ENCODE assay signal across 1 cellular context in the genomic region with DNA sequence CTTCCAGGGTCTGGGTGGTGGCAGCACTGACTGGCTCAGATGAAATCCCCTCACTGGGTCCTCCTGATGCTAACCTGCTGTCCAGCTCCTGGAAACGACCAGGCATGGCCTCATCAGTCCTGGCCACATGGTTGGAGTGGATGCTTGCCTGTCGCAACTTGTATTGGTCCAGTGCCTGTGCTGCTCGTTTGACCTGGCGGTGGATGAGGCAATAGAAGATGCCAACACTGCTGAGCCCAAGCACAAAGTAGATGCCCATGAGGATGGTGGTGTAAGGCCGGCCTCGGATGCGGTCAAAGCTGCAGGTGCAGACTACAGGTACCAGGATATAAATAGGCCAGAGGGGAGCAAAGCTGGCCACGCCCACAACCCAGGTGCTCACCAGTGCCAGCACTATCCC.
TF ChIP-seq lines count a peak whose summit lies in the region.

No MANE protein-coding gene starts in this region.

TF ChIP-seq in H1, 55 proteins besides CTCF, POLR2A, EP300 and RAD21:
- TF ChIP-seq, protein P1, sequence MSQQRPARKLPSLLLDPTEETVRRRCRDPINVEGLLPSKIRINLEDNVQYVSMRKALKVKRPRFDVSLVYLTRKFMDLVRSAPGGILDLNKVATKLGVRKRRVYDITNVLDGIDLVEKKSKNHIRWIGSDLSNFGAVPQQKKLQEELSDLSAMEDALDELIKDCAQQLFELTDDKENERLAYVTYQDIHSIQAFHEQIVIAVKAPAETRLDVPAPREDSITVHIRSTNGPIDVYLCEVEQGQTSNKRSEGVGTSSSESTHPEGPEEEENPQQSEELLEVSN (IDR thresholded peaks at IDR 0.05): no peak
- no peak for TF ChIP-seq TEAD4 (IDR thresholded peaks at IDR 0.05; ENCODE audit: low read depth, low read length)
- TF ChIP-seq, protein P2, sequence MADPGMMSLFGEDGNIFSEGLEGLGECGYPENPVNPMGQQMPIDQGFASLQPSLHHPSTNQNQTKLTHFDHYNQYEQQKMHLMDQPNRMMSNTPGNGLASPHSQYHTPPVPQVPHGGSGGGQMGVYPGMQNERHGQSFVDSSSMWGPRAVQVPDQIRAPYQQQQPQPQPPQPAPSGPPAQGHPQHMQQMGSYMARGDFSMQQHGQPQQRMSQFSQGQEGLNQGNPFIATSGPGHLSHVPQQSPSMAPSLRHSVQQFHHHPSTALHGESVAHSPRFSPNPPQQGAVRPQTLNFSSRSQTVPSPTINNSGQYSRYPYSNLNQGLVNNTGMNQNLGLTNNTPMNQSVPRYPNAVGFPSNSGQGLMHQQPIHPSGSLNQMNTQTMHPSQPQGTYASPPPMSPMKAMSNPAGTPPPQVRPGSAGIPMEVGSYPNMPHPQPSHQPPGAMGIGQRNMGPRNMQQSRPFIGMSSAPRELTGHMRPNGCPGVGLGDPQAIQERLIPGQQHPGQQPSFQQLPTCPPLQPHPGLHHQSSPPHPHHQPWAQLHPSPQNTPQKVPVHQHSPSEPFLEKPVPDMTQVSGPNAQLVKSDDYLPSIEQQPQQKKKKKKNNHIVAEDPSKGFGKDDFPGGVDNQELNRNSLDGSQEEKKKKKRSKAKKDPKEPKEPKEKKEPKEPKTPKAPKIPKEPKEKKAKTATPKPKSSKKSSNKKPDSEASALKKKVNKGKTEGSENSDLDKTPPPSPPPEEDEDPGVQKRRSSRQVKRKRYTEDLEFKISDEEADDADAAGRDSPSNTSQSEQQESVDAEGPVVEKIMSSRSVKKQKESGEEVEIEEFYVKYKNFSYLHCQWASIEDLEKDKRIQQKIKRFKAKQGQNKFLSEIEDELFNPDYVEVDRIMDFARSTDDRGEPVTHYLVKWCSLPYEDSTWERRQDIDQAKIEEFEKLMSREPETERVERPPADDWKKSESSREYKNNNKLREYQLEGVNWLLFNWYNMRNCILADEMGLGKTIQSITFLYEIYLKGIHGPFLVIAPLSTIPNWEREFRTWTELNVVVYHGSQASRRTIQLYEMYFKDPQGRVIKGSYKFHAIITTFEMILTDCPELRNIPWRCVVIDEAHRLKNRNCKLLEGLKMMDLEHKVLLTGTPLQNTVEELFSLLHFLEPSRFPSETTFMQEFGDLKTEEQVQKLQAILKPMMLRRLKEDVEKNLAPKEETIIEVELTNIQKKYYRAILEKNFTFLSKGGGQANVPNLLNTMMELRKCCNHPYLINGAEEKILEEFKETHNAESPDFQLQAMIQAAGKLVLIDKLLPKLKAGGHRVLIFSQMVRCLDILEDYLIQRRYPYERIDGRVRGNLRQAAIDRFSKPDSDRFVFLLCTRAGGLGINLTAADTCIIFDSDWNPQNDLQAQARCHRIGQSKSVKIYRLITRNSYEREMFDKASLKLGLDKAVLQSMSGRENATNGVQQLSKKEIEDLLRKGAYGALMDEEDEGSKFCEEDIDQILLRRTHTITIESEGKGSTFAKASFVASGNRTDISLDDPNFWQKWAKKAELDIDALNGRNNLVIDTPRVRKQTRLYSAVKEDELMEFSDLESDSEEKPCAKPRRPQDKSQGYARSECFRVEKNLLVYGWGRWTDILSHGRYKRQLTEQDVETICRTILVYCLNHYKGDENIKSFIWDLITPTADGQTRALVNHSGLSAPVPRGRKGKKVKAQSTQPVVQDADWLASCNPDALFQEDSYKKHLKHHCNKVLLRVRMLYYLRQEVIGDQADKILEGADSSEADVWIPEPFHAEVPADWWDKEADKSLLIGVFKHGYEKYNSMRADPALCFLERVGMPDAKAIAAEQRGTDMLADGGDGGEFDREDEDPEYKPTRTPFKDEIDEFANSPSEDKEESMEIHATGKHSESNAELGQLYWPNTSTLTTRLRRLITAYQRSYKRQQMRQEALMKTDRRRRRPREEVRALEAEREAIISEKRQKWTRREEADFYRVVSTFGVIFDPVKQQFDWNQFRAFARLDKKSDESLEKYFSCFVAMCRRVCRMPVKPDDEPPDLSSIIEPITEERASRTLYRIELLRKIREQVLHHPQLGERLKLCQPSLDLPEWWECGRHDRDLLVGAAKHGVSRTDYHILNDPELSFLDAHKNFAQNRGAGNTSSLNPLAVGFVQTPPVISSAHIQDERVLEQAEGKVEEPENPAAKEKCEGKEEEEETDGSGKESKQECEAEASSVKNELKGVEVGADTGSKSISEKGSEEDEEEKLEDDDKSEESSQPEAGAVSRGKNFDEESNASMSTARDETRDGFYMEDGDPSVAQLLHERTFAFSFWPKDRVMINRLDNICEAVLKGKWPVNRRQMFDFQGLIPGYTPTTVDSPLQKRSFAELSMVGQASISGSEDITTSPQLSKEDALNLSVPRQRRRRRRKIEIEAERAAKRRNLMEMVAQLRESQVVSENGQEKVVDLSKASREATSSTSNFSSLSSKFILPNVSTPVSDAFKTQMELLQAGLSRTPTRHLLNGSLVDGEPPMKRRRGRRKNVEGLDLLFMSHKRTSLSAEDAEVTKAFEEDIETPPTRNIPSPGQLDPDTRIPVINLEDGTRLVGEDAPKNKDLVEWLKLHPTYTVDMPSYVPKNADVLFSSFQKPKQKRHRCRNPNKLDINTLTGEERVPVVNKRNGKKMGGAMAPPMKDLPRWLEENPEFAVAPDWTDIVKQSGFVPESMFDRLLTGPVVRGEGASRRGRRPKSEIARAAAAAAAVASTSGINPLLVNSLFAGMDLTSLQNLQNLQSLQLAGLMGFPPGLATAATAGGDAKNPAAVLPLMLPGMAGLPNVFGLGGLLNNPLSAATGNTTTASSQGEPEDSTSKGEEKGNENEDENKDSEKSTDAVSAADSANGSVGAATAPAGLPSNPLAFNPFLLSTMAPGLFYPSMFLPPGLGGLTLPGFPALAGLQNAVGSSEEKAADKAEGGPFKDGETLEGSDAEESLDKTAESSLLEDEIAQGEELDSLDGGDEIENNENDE (IDR thresholded peaks at IDR 0.05; ENCODE audit: insufficient replicate concordance, low read length): no peak
- TF ChIP-seq CHD2 (IDR thresholded peaks at IDR 0.05; ENCODE audit: low read length): no peak
- TF ChIP-seq ASH2L (IDR thresholded peaks at IDR 0.05; ENCODE audit: low read length): no peak
- no peak for TF ChIP-seq SP4 (IDR thresholded peaks at IDR 0.05; ENCODE audit: low read length)
- no peak for TF ChIP-seq SIX5 (IDR thresholded peaks at IDR 0.05; ENCODE audit: low read depth, low read length)
- TF ChIP-seq PHF8 (conservative IDR thresholded peaks at IDR 0.05; ENCODE audit: low read depth, low read length): no peak
- no peak for TF ChIP-seq TCF12 (IDR thresholded peaks at IDR 0.05; ENCODE audit: low read depth, low read length)
- TF ChIP-seq YY1 (IDR thresholded peaks at IDR 0.05; ENCODE audit: low read depth, low read length): no peak
- TF ChIP-seq SAP30 (IDR thresholded peaks at IDR 0.05; ENCODE audit: insufficient read depth, insufficient replicate concordance, low read length): no peak
- TF ChIP-seq POLR2AphosphoS5 (IDR thresholded peaks at IDR 0.05; ENCODE audit: low read depth, low read length): no peak
- TF ChIP-seq GABPA (IDR thresholded peaks at IDR 0.05; ENCODE audit: borderline replicate concordance, insufficient read depth, low read length): no peak
- TF ChIP-seq, protein P3, sequence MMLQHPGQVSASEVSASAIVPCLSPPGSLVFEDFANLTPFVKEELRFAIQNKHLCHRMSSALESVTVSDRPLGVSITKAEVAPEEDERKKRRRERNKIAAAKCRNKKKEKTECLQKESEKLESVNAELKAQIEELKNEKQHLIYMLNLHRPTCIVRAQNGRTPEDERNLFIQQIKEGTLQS (IDR thresholded peaks at IDR 0.05; ENCODE audit: insufficient read depth, low read depth, low read length): no peak
- no peak for TF ChIP-seq SIN3A (conservative IDR thresholded peaks at IDR 0.05 in 1 of 2, IDR thresholded peaks at IDR 0.05 in 1 of 2; ENCODE audit: low read depth in 1 of 2, low read length in 2 of 2)
